Comparison of ENCODE assay signal across 15 cellular contexts in genomic region chr1:1815606-1816281, GRCh38. TPM values are rescaled to one million over a fixed set of nuclear protein-coding genes. Genes with fewer than 3 reads are reported as not detected.
DNase-seq lines count a peak whose midpoint lies in the region; ATAC-seq lines count a peak whose summit lies in the region.
"Had no signal": no experiment of that assay in that cellular context is flagged by ENCODE, and none has a peak within 500 bp of the region (broad histone marks: within the 10 kb centered on the region; RNA-seq: fewer than 3 reads in every experiment).

No MANE protein-coding gene starts in this region.

- ATAC-seq in activated T-helper 17 cell treated with anti-CD3 and anti-CD28 coated beads, Interleukin-2, amount 50 U/mL, for 72 hours (replicated peaks), result no peak
- peak; percentile 19 for ATAC-seq in left colon
- no peak for ATAC-seq in stimulated activated effector memory CD8-positive, alpha-beta T cell treated with anti-CD3 and anti-CD28 coated beads, Interleukin-12 subunit alpha, Interleukin-12 subunit beta, amount 100 ng/mL, for 72 hours
- ATAC-seq in HG02884 (IDR thresholded peaks at IDR 0.05; ENCODE audit: unreplicated experiment), result no peak
- no peak for ATAC-seq in HG02852 (IDR thresholded peaks at IDR 0.05; ENCODE audit: unreplicated experiment)

- H3K4me1 Mint-ChIP-seq in activated CD4-positive, alpha-beta T cell treated with anti-CD3 and anti-CD28 coated beads, Interleukin-2, amount 10 ng/mL, durations not matched to agents 24 days and 14 days, result no peaks in the 10 kb centered on the region
- peaks cover 5% of the 10 kb centered on the region for H3K4me1 Mint-ChIP-seq in activated T-helper 17 cell treated with anti-CD3 and anti-CD28 coated beads, Interleukin-2, amount 50 U/mL, for 72 hours
- H3K4me1 Mint-ChIP-seq in stimulated activated effector memory CD8-positive, alpha-beta T cell treated with anti-CD3 and anti-CD28 coated beads, Interleukin-12 subunit alpha, Interleukin-12 subunit beta, amount 100 ng/mL, for 72 hours, result peaks cover 17% of the 10 kb centered on the region

- H3K36me3 Mint-ChIP-seq in activated CD4-positive, alpha-beta T cell treated with anti-CD3 and anti-CD28 coated beads, Interleukin-2, amount 10 ng/mL, durations not matched to agents 24 days and 14 days (ENCODE audit: low read depth), result peaks cover 52% of the 10 kb centered on the region
- H3K36me3 Mint-ChIP-seq in activated T-helper 17 cell treated with anti-CD3 and anti-CD28 coated beads, Interleukin-2, amount 50 U/mL, for 72 hours (ENCODE audit: low read depth), result peaks cover 82% of the 10 kb centered on the region
- H3K36me3 Mint-ChIP-seq in stimulated activated effector memory CD8-positive, alpha-beta T cell treated with anti-CD3 and anti-CD28 coated beads, Interleukin-12 subunit alpha, Interleukin-12 subunit beta, amount 100 ng/mL, for 72 hours, result peaks cover 99% of the 10 kb centered on the region

- intact Hi-C loops in activated CD4-positive, alpha-beta T cell treated with anti-CD3 and anti-CD28 coated beads, Interleukin-2, amount 10 ng/mL, durations not matched to agents 24 days and 14 days (cut with micrococcal nuclease), result no loop called here
- intact Hi-C loops in left colon (cut with DNase I, micrococcal nuclease), result no loop called here

- H3K9me3 Mint-ChIP-seq in activated CD4-positive, alpha-beta T cell treated with anti-CD3 and anti-CD28 coated beads, Interleukin-2, amount 10 ng/mL, durations not matched to agents 24 days and 14 days, result no peaks in the 10 kb centered on the region
- no peaks in the 10 kb centered on the region for H3K9me3 Mint-ChIP-seq in activated T-helper 17 cell treated with anti-CD3 and anti-CD28 coated beads, Interleukin-2, amount 50 U/mL, for 72 hours
- no peaks in the 10 kb centered on the region for H3K9me3 Mint-ChIP-seq in stimulated activated effector memory CD8-positive, alpha-beta T cell treated with anti-CD3 and anti-CD28 coated beads, Interleukin-12 subunit alpha, Interleukin-12 subunit beta, amount 100 ng/mL, for 72 hours

- H3K27ac Mint-ChIP-seq in activated CD4-positive, alpha-beta T cell treated with anti-CD3 and anti-CD28 coated beads, Interleukin-2, amount 10 ng/mL, durations not matched to agents 24 days and 14 days, result peak overlapping the region; percentile 36
- H3K27ac Mint-ChIP-seq in activated T-helper 17 cell treated with anti-CD3 and anti-CD28 coated beads, Interleukin-2, amount 50 U/mL, for 72 hours, result peak overlapping the region; percentile 44
- H3K27ac Mint-ChIP-seq in stimulated activated effector memory CD8-positive, alpha-beta T cell treated with anti-CD3 and anti-CD28 coated beads, Interleukin-12 subunit alpha, Interleukin-12 subunit beta, amount 100 ng/mL, for 72 hours, result peak overlapping the region; percentile 35

- H3K4me3 Mint-ChIP-seq in activated CD4-positive, alpha-beta T cell treated with anti-CD3 and anti-CD28 coated beads, Interleukin-2, amount 10 ng/mL, durations not matched to agents 24 days and 14 days, result no peak overlapping the region
- H3K4me3 Mint-ChIP-seq in activated T-helper 17 cell treated with anti-CD3 and anti-CD28 coated beads, Interleukin-2, amount 50 U/mL, for 72 hours, result no peak overlapping the region
- H3K4me3 Mint-ChIP-seq in stimulated activated effector memory CD8-positive, alpha-beta T cell treated with anti-CD3 and anti-CD28 coated beads, Interleukin-12 subunit alpha, Interleukin-12 subunit beta, amount 100 ng/mL, for 72 hours, result no peak overlapping the region

- no peak for DNase-seq in activated CD4-positive, alpha-beta T cell treated with anti-CD3 and anti-CD28 coated beads, Interleukin-2, amount 10 ng/mL, durations not matched to agents 24 days and 14 days
- no peak for DNase-seq in activated CD4-positive, alpha-beta T cell treated with anti-CD3 and anti-CD28 coated beads, Interleukin-2, amount 50 U/mL, for 48 hours
- no peak for DNase-seq in left colon
- DNase-seq in stimulated activated effector memory CD8-positive, alpha-beta T cell treated with anti-CD3 and anti-CD28 coated beads, Interleukin-12 subunit alpha, Interleukin-12 subunit beta, amount 100 ng/mL, for 72 hours (ENCODE audit: low spot score in 2 of 2), result no peak
- no peak for DNase-seq in amniotic stem cell (lab: John Stamatoyannopoulos, UW)
- DNase-seq: activated CD8-positive, alpha-beta memory T cell treated with anti-CD3 and anti-CD28 coated beads for 24 hours; activated effector memory CD4-positive, alpha-beta T cell treated with Interleukin-2 at 50 U/mL for 16 hours; central memory CD4-positive, alpha-beta T cell; effector CD4-positive, alpha-beta T cell; lower lobe of right lung; stimulated activated CD4-positive, alpha-beta T cell treated with anti-CD3 and anti-CD28 coated beads, Interleukin-4, amount 100 ng/mL, for 1 hour; testis had no signal

- no peaks in the 10 kb centered on the region for H3K27me3 Mint-ChIP-seq in activated CD4-positive, alpha-beta T cell treated with anti-CD3 and anti-CD28 coated beads, Interleukin-2, amount 10 ng/mL, durations not matched to agents 24 days and 14 days
- H3K27me3 Mint-ChIP-seq in activated T-helper 17 cell treated with anti-CD3 and anti-CD28 coated beads, Interleukin-2, amount 50 U/mL, for 72 hours, result no peaks in the 10 kb centered on the region

RNA-seq across cellular contexts. Expression of gene NADK, which starts 37.5 kb away (rescaled TPM):
- 91.3 and 94.5 TPM in 2 replicates for total RNA-seq in activated CD4-positive, alpha-beta T cell treated with anti-CD3 and anti-CD28 coated beads, Interleukin-2, amount 10 ng/mL, durations not matched to agents 24 days and 14 days
- total RNA-seq in activated T-helper 17 cell treated with anti-CD3 and anti-CD28 coated beads, Interleukin-2, amount 50 U/mL, for 72 hours, result 10 to 100 TPM; 39.0 to 90.2 TPM
- 100 to 1,000 TPM; 141 to 156 TPM for total RNA-seq in left colon
